ENCODE assay signal across 1 cellular context in the genomic region with DNA sequence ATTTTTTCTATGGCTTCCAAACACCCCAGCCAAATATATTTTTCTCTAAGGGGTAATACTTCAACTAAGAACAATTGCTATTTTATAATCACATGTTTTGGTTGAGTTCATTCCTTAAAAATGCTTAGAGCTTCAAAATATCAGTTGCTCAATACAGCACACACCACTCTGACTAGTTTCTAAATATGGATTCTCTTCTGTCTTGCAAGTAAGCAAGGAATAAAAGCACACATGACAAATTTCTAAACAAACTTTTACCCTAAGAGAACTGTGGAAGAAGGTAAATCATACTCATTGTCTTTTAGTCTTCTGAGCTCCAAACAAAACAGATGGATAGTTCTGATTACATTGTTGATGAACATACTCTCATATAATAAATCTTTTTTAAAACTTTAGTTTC.
TF ChIP-seq lines count a peak whose summit lies in the region.

No MANE protein-coding gene starts in this region.

TF ChIP-seq in WTC11, 78 proteins besides CTCF, POLR2A, EP300 and RAD21 (continued from another document):
- TF ChIP-seq, protein P1, sequence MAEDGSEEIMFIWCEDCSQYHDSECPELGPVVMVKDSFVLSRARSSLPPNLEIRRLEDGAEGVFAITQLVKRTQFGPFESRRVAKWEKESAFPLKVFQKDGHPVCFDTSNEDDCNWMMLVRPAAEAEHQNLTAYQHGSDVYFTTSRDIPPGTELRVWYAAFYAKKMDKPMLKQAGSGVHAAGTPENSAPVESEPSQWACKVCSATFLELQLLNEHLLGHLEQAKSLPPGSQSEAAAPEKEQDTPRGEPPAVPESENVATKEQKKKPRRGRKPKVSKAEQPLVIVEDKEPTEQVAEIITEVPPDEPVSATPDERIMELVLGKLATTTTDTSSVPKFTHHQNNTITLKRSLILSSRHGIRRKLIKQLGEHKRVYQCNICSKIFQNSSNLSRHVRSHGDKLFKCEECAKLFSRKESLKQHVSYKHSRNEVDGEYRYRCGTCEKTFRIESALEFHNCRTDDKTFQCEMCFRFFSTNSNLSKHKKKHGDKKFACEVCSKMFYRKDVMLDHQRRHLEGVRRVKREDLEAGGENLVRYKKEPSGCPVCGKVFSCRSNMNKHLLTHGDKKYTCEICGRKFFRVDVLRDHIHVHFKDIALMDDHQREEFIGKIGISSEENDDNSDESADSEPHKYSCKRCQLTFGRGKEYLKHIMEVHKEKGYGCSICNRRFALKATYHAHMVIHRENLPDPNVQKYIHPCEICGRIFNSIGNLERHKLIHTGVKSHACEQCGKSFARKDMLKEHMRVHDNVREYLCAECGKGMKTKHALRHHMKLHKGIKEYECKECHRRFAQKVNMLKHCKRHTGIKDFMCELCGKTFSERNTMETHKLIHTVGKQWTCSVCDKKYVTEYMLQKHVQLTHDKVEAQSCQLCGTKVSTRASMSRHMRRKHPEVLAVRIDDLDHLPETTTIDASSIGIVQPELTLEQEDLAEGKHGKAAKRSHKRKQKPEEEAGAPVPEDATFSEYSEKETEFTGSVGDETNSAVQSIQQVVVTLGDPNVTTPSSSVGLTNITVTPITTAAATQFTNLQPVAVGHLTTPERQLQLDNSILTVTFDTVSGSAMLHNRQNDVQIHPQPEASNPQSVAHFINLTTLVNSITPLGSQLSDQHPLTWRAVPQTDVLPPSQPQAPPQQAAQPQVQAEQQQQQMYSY (CRISPR knock-in tag; IDR thresholded peaks at IDR 0.05): no peak
